In genomic region chr17:7840441-7840840, GRCh38 we compare ENCODE assay signal across 8 cellular contexts. TPM values are rescaled to one million over a fixed set of nuclear protein-coding genes. Genes with fewer than 3 reads are reported as not detected.
DNase-seq lines count a peak whose midpoint lies in the region; ATAC-seq and TF ChIP-seq lines count a peak whose summit lies in the region.

No MANE protein-coding gene starts in this region.

- H3K4me3 Mint-ChIP-seq in CD8-positive, alpha-beta T cell, result peak overlapping the region; percentile 91

- no peak overlapping the region for H3K4me3 ChIP-seq in CD8-positive, alpha-beta T cell (ENCODE audit: low read depth, low read length)
- H3K4me3 ChIP-seq in NT2/D1 (ENCODE audit: insufficient read length, low read depth) (no peak overlapping the region), dorsolateral prefrontal cortex (peak overlapping the region in 10 of 59 donors; percentile 4 to 94 (median 84)), trophoblast cell (ENCODE audit: low read depth, low read length) (no peak overlapping the region)

- CTCF ChIA-PET in CD8-positive, alpha-beta T cell (lab: Charles Lee), result interaction anchor here (0.8 to 1.6 kb wide), 4 partner anchors 9 to 220 kb away, joined by 3 to 4 read pairs (median 4); partner anchors contain the start of genes CYB5D1 and NAA38

- H3K9me3 Mint-ChIP-seq in CD8-positive, alpha-beta T cell, result no peaks in the 10 kb centered on the region

- H2BK5ac ChIP-seq in trophoblast cell (ENCODE audit: low read depth, low read length, poor library complexity), result no peak overlapping the region

- peaks cover 68% of the 10 kb centered on the region for H3K4me1 ChIP-seq in CD8-positive, alpha-beta T cell (ENCODE audit: insufficient read depth, low read length)
- H3K4me1 ChIP-seq in NT2/D1 (ENCODE audit: insufficient read depth, insufficient read length), result peaks cover 13% of the 10 kb centered on the region
- H3K4me1 ChIP-seq in trophoblast cell (ENCODE audit: control insufficient read depth in 1 of 2, insufficient read depth in 2 of 2, low read length in 2 of 2), result peaks cover 33 to 34% of the 10 kb centered on the region in 2 experiments

- WGBS in trophoblast cell (ENCODE audit: extremely low coverage, insufficient coverage, insufficient read length), result no CpG with 5 or more reads among the region's 1 CpG

- POLR2A ChIA-PET in CD8-positive, alpha-beta T cell (lab: Charles Lee), result interaction anchor here (1.2 kb wide), 1 partner anchor 16 kb away, joined by 3 read pairs; no protein-coding TSS in a partner anchor

- no peak overlapping the region for H2AFZ ChIP-seq in trophoblast cell (ENCODE audit: insufficient read depth, low read length, poor library complexity)

- H3K4me2 ChIP-seq in trophoblast cell (ENCODE audit: low read length), result peak overlapping the region; percentile 98

- no peak for TF ChIP-seq CTCF in CD8-positive, alpha-beta T cell (IDR thresholded peaks at IDR 0.05)
- TF ChIP-seq CTCF in dorsolateral prefrontal cortex (IDR thresholded peaks at IDR 0.05 in 54 of 56, conservative IDR thresholded peaks at IDR 0.05 in 2 of 56; ENCODE audit: low read depth in 1 of 56, partially characterized antibody in 56 of 56), result no peak

- H2BK12ac ChIP-seq in trophoblast cell (ENCODE audit: low read length), result no peak overlapping the region

- no peak for DNase-seq in CD8-positive, alpha-beta T cell
- DNase-seq in NT2/D1 (ENCODE audit: low read depth, low spot score), result no peak
- DNase-seq in dorsolateral prefrontal cortex, result no peak
- no peak for DNase-seq in trophoblast cell
- no peak for DNase-seq in NCI-H748 (lab: John Stamatoyannopoulos, UW; ENCODE audit: unreplicated experiment)
- DNase-seq in DMS53 treated with DMSO at 0.1 percent for 48 hours (lab: John Stamatoyannopoulos, UW; ENCODE audit: unreplicated experiment), result no peak

- no peak overlapping the region for H4K91ac ChIP-seq in trophoblast cell (ENCODE audit: low read depth, low read length)

- H4K12ac ChIP-seq in trophoblast cell (ENCODE audit: low read depth, low read length), result no peak overlapping the region

- peak overlapping the region; percentile 99 for H3K27ac Mint-ChIP-seq in CD8-positive, alpha-beta T cell

- peaks cover 47% of the 10 kb centered on the region for H3K79me1 ChIP-seq in trophoblast cell (ENCODE audit: low read length)

- H4K8ac ChIP-seq in trophoblast cell (ENCODE audit: low read depth, low read length), result no peak overlapping the region

- no peak overlapping the region for H3K14ac ChIP-seq in trophoblast cell (ENCODE audit: low read length)

- H2BK120ac ChIP-seq in trophoblast cell (ENCODE audit: insufficient read depth, low read length, poor library complexity), result no peak overlapping the region

- no peak overlapping the region for H3K4ac ChIP-seq in trophoblast cell (ENCODE audit: low read depth, low read length)

- no peaks in the 10 kb centered on the region for H3K9me3 ChIP-seq in CD8-positive, alpha-beta T cell (ENCODE audit: low read length)
- no peaks in the 10 kb centered on the region for H3K9me3 ChIP-seq in NT2/D1 (ENCODE audit: insufficient read depth, low read length)
- peaks cover 3% of the 10 kb centered on the region for H3K9me3 ChIP-seq in trophoblast cell (ENCODE audit: insufficient read depth, low read depth, low read length)

- intact Hi-C loops in CD8-positive, alpha-beta T cell (cut with DNase I, micrococcal nuclease), result loop anchor here (5.0 to 10.0 kb wide), 9 partner anchors 153 to 606 kb away; partner anchors contain the start of genes CTC1 (in 2 of the 2), PFAS (in 2 of the 2), POLR2A (in 2 of the 2) and SLC35G6 (in 2 of the 2)
- intact Hi-C loops in dorsolateral prefrontal cortex (cut with DNase I), result loop anchor here in 1 of 2 donors (10.0 kb wide), 1 partner anchor 314 kb away; the partner anchor contains the start of gene PER1

- no peaks in the 10 kb centered on the region for H3K27me3 ChIP-seq in CD8-positive, alpha-beta T cell (ENCODE audit: insufficient read depth, low read length)
- no peaks in the 10 kb centered on the region for H3K27me3 ChIP-seq in NT2/D1 (ENCODE audit: insufficient read depth, insufficient read length)
- no peaks in the 10 kb centered on the region for H3K27me3 ChIP-seq in dorsolateral prefrontal cortex
- H3K27me3 ChIP-seq in trophoblast cell (ENCODE audit: insufficient read depth, low read length), result no peaks in the 10 kb centered on the region

- peaks cover 33% of the 10 kb centered on the region for H3K79me2 ChIP-seq in trophoblast cell (ENCODE audit: control insufficient read depth, insufficient read depth, low read length, poor library complexity)

- H3K36me3 Mint-ChIP-seq in CD8-positive, alpha-beta T cell, result peaks cover 28% of the 10 kb centered on the region

- no peaks in the 10 kb centered on the region for H3K36me3 ChIP-seq in CD8-positive, alpha-beta T cell (ENCODE audit: insufficient read depth, low read length)
- peaks cover 3% of the 10 kb centered on the region for H3K36me3 ChIP-seq in NT2/D1 (ENCODE audit: insufficient read depth, insufficient read length, low read length)
- peaks cover 9 to 15% of the 10 kb centered on the region in 2 experiments for H3K36me3 ChIP-seq in trophoblast cell (ENCODE audit: control insufficient read depth in 1 of 2, insufficient read depth in 2 of 2, low read length in 2 of 2)

- H3K4me1 Mint-ChIP-seq in CD8-positive, alpha-beta T cell (ENCODE audit: low read depth), result peaks cover 59% of the 10 kb centered on the region

- H3K23ac ChIP-seq in trophoblast cell (ENCODE audit: low read length), result no peak overlapping the region

- ATAC-seq in CD8-positive, alpha-beta T cell, result no peak
- ATAC-seq in HG02610 (IDR thresholded peaks at IDR 0.05; ENCODE audit: unreplicated experiment) (no peak), GM18519 (IDR thresholded peaks at IDR 0.05; ENCODE audit: low FRiP score, unreplicated experiment) (no peak)

- H3K9ac ChIP-seq in NT2/D1 (ENCODE audit: insufficient read length, low read depth) (peak overlapping the region; percentile 47), trophoblast cell (ENCODE audit: low read length) (no peak overlapping the region)

- H3K18ac ChIP-seq in trophoblast cell (ENCODE audit: low read length), result no peak overlapping the region

- H2AK5ac ChIP-seq in trophoblast cell (ENCODE audit: low read length), result no peak overlapping the region

- H3K27ac ChIP-seq in CD8-positive, alpha-beta T cell (ENCODE audit: low read depth, low read length), result peak overlapping the region; percentile 100
- H3K27ac ChIP-seq in dorsolateral prefrontal cortex (peak overlapping the region in 34 of 59 donors; percentile 26 to 100 (median 98)), trophoblast cell (ENCODE audit: low read depth, low read length) (peak overlapping the region; percentile 99)

- no peaks in the 10 kb centered on the region for H3K27me3 Mint-ChIP-seq in CD8-positive, alpha-beta T cell (ENCODE audit: low read depth)

RNA-seq across cellular contexts. Expression of gene KDM6B, which starts 6.4 kb away (rescaled TPM):
- total RNA-seq in CD8-positive, alpha-beta T cell, result 100 to 1,000 TPM; 332 to 349 TPM
- total RNA-seq in dorsolateral prefrontal cortex, result 10 to 100 TPM; 12.7 to 38.8 (median 21.8) TPM
- 34.8 and 36.0 TPM in 2 replicates for polyA plus RNA-seq in trophoblast cell (2013)

RNA-seq across cellular contexts. Expression of gene TMEM88, which starts 14.4 kb away (rescaled TPM):
- total RNA-seq in CD8-positive, alpha-beta T cell, result 10 to 100 TPM; 33.3 to 33.7 TPM
- total RNA-seq in dorsolateral prefrontal cortex, result 10 to 100 TPM in 1 of 120 experiments, 1 to 10 TPM in 114, under 1 TPM in 4, not detected in 1; 0.69 to 10.3 (median 3.2) TPM
- 23.8 and 25.6 TPM in 2 replicates for polyA plus RNA-seq in trophoblast cell (2013)

RNA-seq across cellular contexts. Expression of gene NAA38, which starts 16.9 kb away (rescaled TPM):
- total RNA-seq in CD8-positive, alpha-beta T cell, result 10 to 100 TPM; 14.3 to 16.5 TPM
- total RNA-seq in dorsolateral prefrontal cortex, result 100 to 1,000 TPM in 18 of 120 experiments, 10 to 100 TPM in 102; 46.8 to 127 (median 87.8) TPM
- 73.2 and 77.1 TPM in 2 replicates for polyA plus RNA-seq in trophoblast cell (2013)

RNA-seq across cellular contexts. Expression of gene CYB5D1, which starts 17.4 kb away (rescaled TPM):
- 10 to 100 TPM; 10.4 to 12.4 TPM for total RNA-seq in CD8-positive, alpha-beta T cell
- total RNA-seq in dorsolateral prefrontal cortex, result 10 to 100 TPM; 14.7 to 35.0 (median 23.8) TPM
- polyA plus RNA-seq in trophoblast cell (2013), result 5.2 and 5.7 TPM in 2 replicates

RNA-seq across cellular contexts. Expression of gene CHD3, which starts 48.1 kb away (rescaled TPM):
- total RNA-seq in CD8-positive, alpha-beta T cell, result 100 to 1,000 TPM; 243 to 245 TPM
- 100 to 1,000 TPM in 92 of 120 experiments, 10 to 100 TPM in 28; 45.9 to 168 (median 112) TPM for total RNA-seq in dorsolateral prefrontal cortex
- 38.1 and 38.8 TPM in 2 replicates for polyA plus RNA-seq in trophoblast cell (2013)

Comparison
In these comparisons a context has a peak if more than half of its experiments do, and no peak if none do; other contexts are left out.
1. RNA of gene KDM6B, which starts 6.4 kb away (total RNA-seq): 332 to 349 TPM in CD8-positive, alpha-beta T cell; 12.7 to 38.8 TPM in dorsolateral prefrontal cortex; every median in the first group is over 4 times any median in the second.
2. Peak in every context shown above with its lines, with median percentiles within 50 percentile points of each other: H3K27ac ChIP-seq.